8 cellular contexts compared by ENCODE assay signal in the genomic region with DNA sequence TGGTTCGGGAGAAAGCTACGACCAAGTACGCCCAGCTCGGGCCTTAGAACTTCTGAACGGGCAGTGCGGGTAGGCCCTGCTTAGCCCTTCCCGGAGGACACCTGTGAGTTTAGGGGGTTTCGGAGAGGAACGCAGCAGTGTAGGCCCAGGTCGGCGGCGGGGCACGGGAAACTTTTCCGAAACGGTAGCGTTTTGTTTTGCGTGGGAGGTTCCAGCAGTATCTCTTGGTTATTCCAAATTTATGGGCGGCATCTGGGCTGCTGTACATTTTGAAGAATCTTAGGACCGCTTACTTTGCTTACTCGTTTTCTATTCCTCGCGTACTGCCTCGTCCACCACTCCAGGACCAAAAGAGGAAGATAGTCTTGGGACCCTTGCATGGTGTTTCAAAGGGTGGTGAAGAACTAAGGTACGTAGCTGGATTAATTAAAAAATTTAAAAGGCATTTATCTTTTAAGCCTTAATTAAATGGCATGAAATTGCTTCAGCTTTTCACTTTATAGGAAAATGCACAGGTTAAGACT. TPM values are rescaled to one million over a fixed set of nuclear protein-coding genes. Genes with fewer than 3 reads are reported as not detected.
A peak's percentile ranks its signal among the peaks of the same experiment; 100 is the strongest.
DNase-seq lines count a peak whose midpoint lies in the region; ATAC-seq, FAIRE-seq and TF ChIP-seq lines count a peak whose summit lies in the region.

No MANE protein-coding gene starts in this region.

- H3K9me3 ChIP-seq in body of pancreas (no peaks in the 10 kb centered on the region), HepG2 (ENCODE audit: low read length) (peaks cover 19% of the 10 kb centered on the region), transverse colon (peaks cover 0 to 4% of the 10 kb centered on the region in 2 donors)

- ATAC-seq in GM19467 (IDR thresholded peaks at IDR 0.05; ENCODE audit: unreplicated experiment) (peak; percentile 11), body of pancreas (no peak), HepG2 (peak; percentile 56)

- H3K4me2 ChIP-seq in KMS-11: peak overlapping the region; percentile 95
- H3K4me2 ChIP-seq in HepG2 (ENCODE audit: low read depth, low read length): peak overlapping the region; percentile 72

- TF ChIP-seq CTCF in AG10803 (conservative IDR thresholded peaks at IDR 0.05; ENCODE audit: low read length) (no peak), KMS-11 (conservative IDR thresholded peaks at IDR 0.05; ENCODE audit: low read depth, low read length) (no peak), body of pancreas (IDR thresholded peaks at IDR 0.05) (no peak), HepG2 (CRISPR knock-in tag; IDR thresholded peaks at IDR 0.05) (no peak), transverse colon (IDR thresholded peaks at IDR 0.05) (no peak)

- TF ChIP-seq EP300 in HepG2 (IDR thresholded peaks at IDR 0.05; ENCODE audit: low read depth in 2 of 2, low read length in 2 of 2) (no peak), HepG2 (CRISPR knock-in tag; IDR thresholded peaks at IDR 0.05; ENCODE audit: borderline replicate concordance) (no peak), transverse colon (IDR thresholded peaks at IDR 0.05; ENCODE audit: low read depth) (no peak)

- no peak for TF ChIP-seq POLR2A in body of pancreas (IDR thresholded peaks at IDR 0.05)
- no peak for TF ChIP-seq POLR2A in HepG2 (IDR thresholded peaks at IDR 0.05; ENCODE audit: insufficient read depth in 1 of 2, low read depth in 2 of 2, low read length in 2 of 2)
- TF ChIP-seq POLR2A in transverse colon (IDR thresholded peaks at IDR 0.05): peak; percentile 1

- peak overlapping the region; percentile 85 for H3K9ac ChIP-seq in KMS-11
- H3K9ac ChIP-seq in HepG2 (ENCODE audit: insufficient read depth, low read depth, low read length): peak overlapping the region; percentile 96

- intact Hi-C loops in body of pancreas (cut with DNase I): no loop called here
- intact Hi-C loops in HepG2 (cut with micrococcal nuclease; ENCODE audit: unreplicated experiment): no loop called here
- intact Hi-C loops in transverse colon (cut with DNase I; ENCODE audit: low total_unique reads): no loop called here

- H4K20me1 ChIP-seq in KMS-11 (ENCODE audit: insufficient read depth): no peaks in the 10 kb centered on the region
- H4K20me1 ChIP-seq in HepG2 (ENCODE audit: insufficient read depth, low read length): no peaks in the 10 kb centered on the region

- H3K79me2 ChIP-seq in KMS-11 (ENCODE audit: insufficient read depth, low read depth) (peaks cover 53% of the 10 kb centered on the region), HepG2 (ENCODE audit: insufficient read depth, low read length) (peaks cover 53% of the 10 kb centered on the region)

- H3K4me3 ChIP-seq in AG10803 (ENCODE audit: low read length): peak overlapping the region; percentile 96
- H3K4me3 ChIP-seq in KMS-11 (IDR thresholded peaks at IDR 0.05; ENCODE audit: insufficient read depth, low read depth, low read length): no peak overlapping the region
- peak overlapping the region; percentile 84 for H3K4me3 ChIP-seq in body of pancreas
- peak overlapping the region; percentile 74 to 96 (median 96) for H3K4me3 ChIP-seq in HepG2 (replicated peaks in 1 of 3; ENCODE audit: insufficient read depth in 1 of 3, low read depth in 2 of 3, low read length in 3 of 3)
- H3K4me3 ChIP-seq in transverse colon: peak overlapping the region; percentile 64 to 84 (median 77)

- H3K27me3 ChIP-seq in KMS-11 (ENCODE audit: insufficient read depth, low read depth) (no peaks in the 10 kb centered on the region), body of pancreas (no peaks in the 10 kb centered on the region), HepG2 (ENCODE audit: control insufficient read depth in 1 of 2, insufficient read depth in 2 of 2, low read length in 2 of 2) (no peaks in the 10 kb centered on the region; a peak in 1 of 5 replicates), transverse colon (no peaks in the 10 kb centered on the region)

- WGBS in body of pancreas, 2 donors: 0% methylated on average over 23 to 24 of the region's 24 CpGs
- 0% methylated on average over 21 of the region's 24 CpGs for WGBS in HepG2 (ENCODE audit: low lambda C conversion rate)
- 0% methylated on average over 4 to 18 of the region's 24 CpGs for WGBS in transverse colon (ENCODE audit: low coverage in 1 of 2), 2 donors

- DNase-seq in AG10803 (ENCODE audit: low read depth) (no peak), body of pancreas (no peak), HepG2 (ENCODE audit: low spot score) (peak; percentile 3), transverse colon (no peak), DMS79 treated with DMSO at 0.1 percent for 48 hours (lab: John Stamatoyannopoulos, UW) (no peak), NCI-H2171 (lab: John Stamatoyannopoulos, UW) (no peak)

- no TSS peak for BruUV-seq in HepG2 (replicated peaks; lab: Mats Ljungman, UMichigan)

- POLR2A ChIA-PET in HepG2 (lab: Yijun Ruan, JAX): interaction anchor here (0.9 to 2.7 kb wide), 6 partner anchors 9 to 99 kb away, joined by 3 to 16 read pairs (median 4); a partner anchor contains a TSS

- CTCF ChIA-PET in HepG2 (lab: Yijun Ruan, JAX; ENCODE audit: low intra/inter-chr PET ratio, low total read pairs): no interaction called here

- FAIRE-seq in HepG2 (lab: Jason Lieb, UNC): no peak

- peaks cover 12% of the 10 kb centered on the region for H3K4me1 ChIP-seq in KMS-11 (ENCODE audit: low read depth, poor library complexity, severe bottlenecking)
- peaks cover 28% of the 10 kb centered on the region for H3K4me1 ChIP-seq in body of pancreas
- peaks cover 33% of the 10 kb centered on the region for H3K4me1 ChIP-seq in HepG2 (ENCODE audit: insufficient read depth, low read length)
- H3K4me1 ChIP-seq in transverse colon: peaks cover 0 to 30% (median 10%) of the 10 kb centered on the region in 4 donors

- in situ Hi-C loops in HepG2 (cut with HindIII; ENCODE audit: extremely low pct_ligation_motif_present, low pct_unique_long_range_greater_than_20kb): no loop called here
- in situ Hi-C loops in transverse colon (cut with MboI; ENCODE audit: low pct_ligation_motif_present in 1 of 4, low pct_unique_long_range_greater_than_20kb in 1 of 4, low sequenced_read_pairs in 3 of 4): no loop called here

- H3K27ac ChIP-seq in KMS-11 (peak overlapping the region; percentile 94), body of pancreas (peak overlapping the region; percentile 75 to 86 (median 84)), HepG2 (ENCODE audit: extremely low read length, insufficient read depth, low read length) (peak overlapping the region; percentile 94), transverse colon (peak overlapping the region; percentile 90 to 96 (median 94))

- no peak for TF ChIP-seq RAD21 in HepG2 (CRISPR knock-in tag; IDR thresholded peaks at IDR 0.05)

- H3K36me3 ChIP-seq in KMS-11 (ENCODE audit: insufficient read depth): peaks cover 12% of the 10 kb centered on the region
- H3K36me3 ChIP-seq in body of pancreas (replicated peaks in 1 of 2; ENCODE audit: insufficient read depth in 1 of 2, low read depth in 2 of 2): no peaks in the 10 kb centered on the region
- peaks cover 2 to 24% of the 10 kb centered on the region in 2 experiments for H3K36me3 ChIP-seq in HepG2 (replicated peaks in 1 of 2; ENCODE audit: control insufficient read depth in 1 of 2, insufficient read depth in 2 of 2, low read length in 2 of 2)
- peaks cover 0 to 12% (median 3%) of the 10 kb centered on the region in 4 donors for H3K36me3 ChIP-seq in transverse colon

- H2AFZ ChIP-seq in KMS-11 (ENCODE audit: low read depth) (peak overlapping the region; percentile 95), HepG2 (ENCODE audit: low read length) (peak overlapping the region; percentile 70)

TF ChIP-seq in HepG2, 621 proteins besides CTCF, POLR2A, EP300 and RAD21 (continues in another document):
- TF ChIP-seq NR3C1 (CRISPR knock-in tag; IDR thresholded peaks at IDR 0.05): no peak
- TF ChIP-seq, protein P1, sequence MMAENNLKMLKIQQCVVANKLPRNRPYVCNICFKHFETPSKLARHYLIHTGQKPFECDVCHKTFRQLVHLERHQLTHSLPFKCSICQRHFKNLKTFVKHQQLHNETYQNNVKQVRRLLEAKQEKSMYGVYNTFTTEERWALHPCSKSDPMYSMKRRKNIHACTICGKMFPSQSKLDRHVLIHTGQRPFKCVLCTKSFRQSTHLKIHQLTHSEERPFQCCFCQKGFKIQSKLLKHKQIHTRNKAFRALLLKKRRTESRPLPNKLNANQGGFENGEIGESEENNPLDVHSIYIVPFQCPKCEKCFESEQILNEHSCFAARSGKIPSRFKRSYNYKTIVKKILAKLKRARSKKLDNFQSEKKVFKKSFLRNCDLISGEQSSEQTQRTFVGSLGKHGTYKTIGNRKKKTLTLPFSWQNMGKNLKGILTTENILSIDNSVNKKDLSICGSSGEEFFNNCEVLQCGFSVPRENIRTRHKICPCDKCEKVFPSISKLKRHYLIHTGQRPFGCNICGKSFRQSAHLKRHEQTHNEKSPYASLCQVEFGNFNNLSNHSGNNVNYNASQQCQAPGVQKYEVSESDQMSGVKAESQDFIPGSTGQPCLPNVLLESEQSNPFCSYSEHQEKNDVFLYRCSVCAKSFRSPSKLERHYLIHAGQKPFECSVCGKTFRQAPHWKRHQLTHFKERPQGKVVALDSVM (CRISPR knock-in tag; IDR thresholded peaks at IDR 0.05): no peak

RNA-seq across cellular contexts. Expression of a gene that starts 0.5 kb away (rescaled TPM):
- total RNA-seq in body of pancreas (10 to 100 TPM; 44.6 to 50.1 TPM), HepG2 (2016; rRNA removed; fragmentation: Illumina TruSeq; extraction: Trizol) (32.3 and 44.3 TPM in 2 replicates), transverse colon (10 to 100 TPM; 24.9 to 83.7 (median 63.6) TPM)
- total RNA-seq in HepG2 (2016; cell fraction: cytosol; rRNA removed; fragmentation: Illumina TruSeq; extraction: Trizol; ENCODE audit: low read depth): 17.6 and 19.3 TPM in 2 replicates
- 27.8 and 42.6 TPM in 2 replicates for total RNA-seq in HepG2 (2016; cell fraction: insoluble cytoplasmic fraction; rRNA removed; fragmentation: Illumina TruSeq; extraction: Trizol)
- 15.0 and 15.5 TPM in 2 replicates for total RNA-seq in HepG2 (2016; cell fraction: membrane; rRNA removed; fragmentation: Illumina TruSeq; extraction: Trizol)
- total RNA-seq in HepG2 (2016; cell fraction: nucleus; rRNA removed; fragmentation: Illumina TruSeq; extraction: Trizol): 103 and 117 TPM in 2 replicates
- polyA plus RNA-seq in HepG2 (2011; rRNA removed): 32.7 and 55.5 TPM in 2 replicates
- polyA plus RNA-seq in HepG2 (2011; cell fraction: cytosol; rRNA removed): 16.0 and 17.9 TPM in 2 replicates
- 55.4 and 55.9 TPM in 2 replicates for polyA plus RNA-seq in HepG2 (2011; cell fraction: nucleus; rRNA removed)
- 20.1 and 24.6 TPM in 2 replicates for polyA plus RNA-seq in HepG2 (2012)
- polyA plus RNA-seq in HepG2 (2016; cell fraction: cytosol; fragmentation: Illumina TruSeq; extraction: Trizol; ENCODE audit: low read depth): 1.4 and 1.6 TPM in 2 replicates
- 33.5 and 35.6 TPM in 2 replicates for polyA plus RNA-seq in HepG2 (2016; cell fraction: insoluble cytoplasmic fraction; fragmentation: Illumina TruSeq; extraction: Trizol; ENCODE audit: low read depth)
- polyA plus RNA-seq in HepG2 (2016; cell fraction: membrane; fragmentation: Illumina TruSeq; extraction: Trizol; ENCODE audit: low read depth): 4.3 and 4.6 TPM in 2 replicates
- 104 and 107 TPM in 2 replicates for polyA plus RNA-seq in HepG2 (2016; cell fraction: nucleus; fragmentation: Illumina TruSeq; extraction: Trizol; ENCODE audit: insufficient read depth, low read depth)
- polyA minus RNA-seq in HepG2 (2011; rRNA and poly(A)+ RNA removed; ENCODE audit: low replicate concordance): 34.0 and 42.0 TPM in 2 replicates
- polyA minus RNA-seq in HepG2 (2011; cell fraction: cytosol; rRNA and poly(A)+ RNA removed): 15.8 and 18.5 TPM in 2 replicates
- polyA minus RNA-seq in HepG2 (2011; cell fraction: nucleus; rRNA and poly(A)+ RNA removed): 171 and 187 TPM in 2 replicates
